Comparison of ENCODE assay signal across 32 cellular contexts in the genomic region with DNA sequence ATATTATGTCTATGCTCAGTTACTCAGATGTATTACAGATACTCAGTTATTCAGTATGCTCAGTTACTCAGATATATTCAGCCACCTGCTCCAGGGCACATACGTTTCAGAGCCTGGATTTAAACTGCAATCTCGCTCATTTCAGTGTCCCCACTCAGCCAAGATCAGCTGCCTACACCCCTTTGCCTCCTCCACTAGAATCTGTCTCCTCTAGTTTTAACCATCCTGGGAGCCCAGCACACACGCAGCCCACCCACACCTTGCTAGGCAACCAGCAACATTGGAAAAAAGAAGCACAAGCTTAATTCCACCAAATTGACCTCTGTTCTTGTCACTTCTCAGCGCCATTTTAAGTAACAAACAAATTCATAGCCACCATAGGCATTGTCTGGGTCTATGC.
"Had no signal": no experiment of that assay in that cellular context is flagged by ENCODE, and none has a peak within 500 bp of the region (broad histone marks: within the 10 kb centered on the region; RNA-seq: fewer than 3 reads in every experiment).

No MANE protein-coding gene starts in this region.

- ATAC-seq: activated CD8-positive, alpha-beta T cell treated with anti-CD3 and anti-CD28 coated beads for 36 hours; activated naive CD4-positive, alpha-beta T cell treated with anti-CD3 and anti-CD28 coated beads, Interleukin-2, amount 50 U/mL, for 72 hours; activated T-cell treated with anti-CD3 and anti-CD28 coated beads, Interleukin-2, amount 50 U/mL, for 4 hours; activated T-cell treated with anti-CD3 and anti-CD28 coated beads, Interleukin-2, amount 50 U/mL, for 72 hours; activated T-helper 17 cell treated with anti-CD3 and anti-CD28 coated beads, Interleukin-2, amount 50 U/mL, for 72 hours had no signal

- H3K4me1 Mint-ChIP-seq: activated B cell treated with CpG ODN at 0.5 μM for 24 hours; activated T-helper 17 cell treated with anti-CD3 and anti-CD28 coated beads, Interleukin-2, amount 50 U/mL, for 72 hours had no signal

- H3K27me3 ChIP-seq: ascending aorta, brain microvascular endothelial cell, breast epithelium had no signal

- H3K4me3 Mint-ChIP-seq: activated B cell treated with CpG ODN at 0.5 μM for 24 hours; activated CD4-positive, alpha-beta memory T cell treated with anti-CD3 and anti-CD28 coated beads for 36 hours; activated CD4-positive, alpha-beta T cell treated with anti-CD3 and anti-CD28 coated beads, Interleukin-2, amount 10 ng/mL, durations not matched to agents 24 days and 14 days; activated CD8-positive, alpha-beta T cell treated with anti-CD3 and anti-CD28 coated beads for 36 hours; activated naive CD4-positive, alpha-beta T cell treated with anti-CD3 and anti-CD28 coated beads for 36 hours; activated naive CD8-positive, alpha-beta T cell treated with anti-CD3 and anti-CD28 coated beads for 36 hours; activated T-cell treated with anti-CD3 and anti-CD28 coated beads, Interleukin-2, amount 50 U/mL, for 4 hours; activated T-cell treated with anti-CD3 and anti-CD28 coated beads, Interleukin-2, amount 50 U/mL, for 72 hours; activated T-helper 1 cell treated with anti-CD3 and anti-CD28 coated beads, Interleukin-12 subunit alpha, Interleukin-12 subunit beta, Interleukin-2, Interleukin-4 antibody, amounts not matched to agents 30 ng/mL and 10 ng/mL and 1 ng/mL, durations not matched to agents 14 hours and 24 hours and 36 hours; activated T-helper 17 cell treated with anti-CD3 and anti-CD28 coated beads, Interleukin-2, amount 50 U/mL, for 72 hours; T-helper 1 cell treated with Interleukin-12 subunit alpha and Interleukin-12 subunit beta and Interleukin-4 antibody, amounts not matched to agents 30 μg/mL and 1 μg/mL, for 36 hours; T-helper 2 cell treated with Interferon-gamma antibody and Interleukin-4, amounts not matched to agents 5 μg/mL and 100 μg/mL, for 36 hours had no signal

- H3K9me3 Mint-ChIP-seq: activated CD4-positive, alpha-beta memory T cell treated with anti-CD3 and anti-CD28 coated beads for 36 hours; activated CD4-positive, alpha-beta T cell treated with anti-CD3 and anti-CD28 coated beads, Interleukin-2, amount 10 ng/mL, durations not matched to agents 24 days and 14 days; activated CD8-positive, alpha-beta T cell treated with anti-CD3 and anti-CD28 coated beads for 36 hours; activated naive CD4-positive, alpha-beta T cell treated with anti-CD3 and anti-CD28 coated beads for 36 hours; activated naive CD4-positive, alpha-beta T cell treated with anti-CD3 and anti-CD28 coated beads, Interleukin-2, amount 50 U/mL, for 72 hours; activated naive CD8-positive, alpha-beta T cell treated with anti-CD3 and anti-CD28 coated beads for 36 hours; activated T-cell treated with anti-CD3 and anti-CD28 coated beads, Interleukin-2, amount 50 U/mL, for 4 hours; activated T-cell treated with anti-CD3 and anti-CD28 coated beads, Interleukin-2, amount 50 U/mL, for 72 hours; activated T-helper 1 cell treated with anti-CD3 and anti-CD28 coated beads, Interleukin-12 subunit alpha, Interleukin-12 subunit beta, Interleukin-2, Interleukin-4 antibody, amounts not matched to agents 30 ng/mL and 10 ng/mL and 1 ng/mL, durations not matched to agents 14 hours and 24 hours and 36 hours; activated T-helper 17 cell treated with anti-CD3 and anti-CD28 coated beads, Interleukin-2, amount 50 U/mL, for 72 hours; T-helper 1 cell treated with Interleukin-12 subunit alpha and Interleukin-12 subunit beta and Interleukin-4 antibody, amounts not matched to agents 30 μg/mL and 1 μg/mL, for 36 hours; T-helper 2 cell treated with Interferon-gamma antibody and Interleukin-4, amounts not matched to agents 5 μg/mL and 100 μg/mL, for 36 hours had no signal

- H3K9me3 ChIP-seq: ascending aorta, breast epithelium had no signal

- H3K36me3 Mint-ChIP-seq: activated CD4-positive, alpha-beta memory T cell treated with anti-CD3 and anti-CD28 coated beads for 36 hours; activated naive CD4-positive, alpha-beta T cell treated with anti-CD3 and anti-CD28 coated beads, Interleukin-2, amount 50 U/mL, for 72 hours; activated naive CD8-positive, alpha-beta T cell treated with anti-CD3 and anti-CD28 coated beads for 36 hours had no signal

- H3K4me3 ChIP-seq: ascending aorta, breast epithelium had no signal

- H3K4me1 ChIP-seq: ascending aorta, breast epithelium had no signal

- H3K36me3 ChIP-seq: ascending aorta, brain microvascular endothelial cell, breast epithelium had no signal

- H3K27me3 Mint-ChIP-seq: activated B cell treated with CpG ODN at 0.5 μM for 24 hours had no signal

- H3K27ac ChIP-seq: ascending aorta, brain microvascular endothelial cell, breast epithelium, VCaP had no signal

- H3K27ac Mint-ChIP-seq: activated B cell treated with CpG ODN at 0.5 μM for 24 hours; activated CD4-positive, alpha-beta memory T cell treated with anti-CD3 and anti-CD28 coated beads for 36 hours; activated CD4-positive, alpha-beta T cell treated with anti-CD3 and anti-CD28 coated beads, Interleukin-2, amount 10 ng/mL, durations not matched to agents 24 days and 14 days; activated CD8-positive, alpha-beta T cell treated with anti-CD3 and anti-CD28 coated beads for 36 hours; activated naive CD4-positive, alpha-beta T cell treated with anti-CD3 and anti-CD28 coated beads for 36 hours; activated naive CD4-positive, alpha-beta T cell treated with anti-CD3 and anti-CD28 coated beads, Interleukin-2, amount 50 U/mL, for 72 hours; activated naive CD8-positive, alpha-beta T cell treated with anti-CD3 and anti-CD28 coated beads for 36 hours; activated T-cell treated with anti-CD3 and anti-CD28 coated beads, Interleukin-2, amount 50 U/mL, for 72 hours; activated T-helper 1 cell treated with anti-CD3 and anti-CD28 coated beads, Interleukin-12 subunit alpha, Interleukin-12 subunit beta, Interleukin-2, Interleukin-4 antibody, amounts not matched to agents 30 ng/mL and 10 ng/mL and 1 ng/mL, durations not matched to agents 14 hours and 24 hours and 36 hours; activated T-helper 17 cell treated with anti-CD3 and anti-CD28 coated beads, Interleukin-2, amount 50 U/mL, for 72 hours; T-helper 1 cell treated with Interleukin-12 subunit alpha and Interleukin-12 subunit beta and Interleukin-4 antibody, amounts not matched to agents 30 μg/mL and 1 μg/mL, for 36 hours; T-helper 2 cell treated with Interferon-gamma antibody and Interleukin-4, amounts not matched to agents 5 μg/mL and 100 μg/mL, for 36 hours had no signal

- DNase-seq: activated B cell treated with CpG ODN at 0.5 μM for 24 hours; activated CD4-positive, alpha-beta memory T cell treated with anti-CD3 and anti-CD28 coated beads for 36 hours; activated CD4-positive, alpha-beta T cell treated with anti-CD3 and anti-CD28 coated beads for 4 hours; activated CD4-positive, alpha-beta T cell treated with anti-CD3 and anti-CD28 coated beads, Interleukin-2, amount 10 ng/mL, durations not matched to agents 24 days and 14 days; activated CD4-positive, alpha-beta T cell treated with anti-CD3 and anti-CD28 coated beads, Interleukin-2, amount 50 U/mL, for 1 hour; activated CD4-positive, alpha-beta T cell treated with anti-CD3 and anti-CD28 coated beads, Interleukin-2, amount 50 U/mL, for 4 hours; activated CD4-positive, CD25-positive, alpha-beta regulatory T cell treated with anti-CD3 and anti-CD28 coated beads, Interleukin-2, amount 50 U/mL, for 72 hours; activated CD8-positive, alpha-beta memory T cell treated with anti-CD3 and anti-CD28 coated beads, Interleukin-2, amount 50 U/mL, for 4 hours; activated CD8-positive, alpha-beta T cell treated with anti-CD3 and anti-CD28 coated beads for 36 hours; activated effector memory CD4-positive, alpha-beta T cell treated with anti-CD3 and anti-CD28 coated beads, Interleukin-2, amount 50 U/mL, for 16 hours; activated gamma-delta T cell treated with Interleukin-2 at 50 U/mL for 16 hours; activated naive CD4-positive, alpha-beta T cell; activated naive CD4-positive, alpha-beta T cell treated with anti-CD3 and anti-CD28 coated beads for 36 hours; activated naive CD4-positive, alpha-beta T cell treated with anti-CD3 and anti-CD28 coated beads, Interleukin-2, amount 50 U/mL, for 16 hours; activated naive CD8-positive, alpha-beta T cell treated with anti-CD3 and anti-CD28 coated beads for 36 hours; activated T-cell treated with anti-CD3 and anti-CD28 coated beads for 4 hours; activated T-cell treated with anti-CD3 and anti-CD28 coated beads, Interleukin-2, amount 50 U/mL, for 1 hour; activated T-cell treated with anti-CD3 and anti-CD28 coated beads, Interleukin-2, amount 50 U/mL, for 4 hours; activated T-cell treated with anti-CD3 and anti-CD28 coated beads, Interleukin-2, amount 50 U/mL, for 72 hours; brain microvascular endothelial cell; central memory CD4-positive, alpha-beta T cell; T-helper 1 cell; T-helper 2 cell; T-helper 9 cell had no signal
